30 cellular contexts compared by ENCODE assay signal in genomic region chr16:30397776-30398659, GRCh38. TPM values are rescaled to one million over a fixed set of nuclear protein-coding genes. Genes with fewer than 3 reads are reported as not detected.
DNase-seq lines count a peak whose midpoint lies in the region; ATAC-seq and TF ChIP-seq lines count a peak whose summit lies in the region.
"Had no signal": no experiment of that assay in that cellular context is flagged by ENCODE, and none has a peak within 500 bp of the region (broad histone marks: within the 10 kb centered on the region; RNA-seq: fewer than 3 reads in every experiment).

No MANE protein-coding gene starts in this region.

- no peak overlapping the region for H3K4me3 ChIP-seq in HUES48 (ENCODE audit: low read depth, low read length)
- H3K4me3 ChIP-seq in rectal smooth muscle tissue (ENCODE audit: low read length), result no peak overlapping the region
- H3K4me3 ChIP-seq: skin epidermis, upper lobe of left lung had no signal

- H3K36me3 ChIP-seq in HUES48 (ENCODE audit: control insufficient read depth, insufficient read depth, low read length) (peaks cover 23% of the 10 kb centered on the region), rectal smooth muscle tissue (ENCODE audit: control insufficient read depth, insufficient read depth, low read length) (peaks cover 3% of the 10 kb centered on the region)

- H3K27me3 Mint-ChIP-seq in activated naive CD8-positive, alpha-beta T cell treated with anti-CD3 and anti-CD28 coated beads, Interleukin-2, amount 10 ng/mL, durations not matched to agents 7 days and 5 days, result peaks cover 4% of the 10 kb centered on the region
- no peaks in the 10 kb centered on the region for H3K27me3 Mint-ChIP-seq in activated naive CD8-positive, alpha-beta T cell treated with anti-CD3 and anti-CD28 coated beads for 36 hours
- peaks cover 22% of the 10 kb centered on the region for H3K27me3 Mint-ChIP-seq in glutamatergic neuron (ENCODE audit: unreplicated experiment)
- no peaks in the 10 kb centered on the region for H3K27me3 Mint-ChIP-seq in activated T-helper 2 cell treated with anti-CD3 and anti-CD28 coated beads, Interferon-gamma antibody, Interleukin-2, Interleukin-4, amounts not matched to agents 10 μg/mL and 5 μg/mL and 100 μg/mL, durations not matched to agents 14 hours and 24 hours and 36 hours (ENCODE audit: low read depth)
- H3K27me3 Mint-ChIP-seq: T-cell had no signal

- no peak overlapping the region for H3K27ac Mint-ChIP-seq in activated naive CD8-positive, alpha-beta T cell treated with anti-CD3 and anti-CD28 coated beads, Interleukin-2, amount 10 ng/mL, durations not matched to agents 7 days and 5 days
- no peak overlapping the region for H3K27ac Mint-ChIP-seq in activated naive CD8-positive, alpha-beta T cell treated with anti-CD3 and anti-CD28 coated beads for 36 hours
- H3K27ac Mint-ChIP-seq in glutamatergic neuron (ENCODE audit: unreplicated experiment), result peak overlapping the region; percentile 88
- H3K27ac Mint-ChIP-seq in activated T-helper 2 cell treated with anti-CD3 and anti-CD28 coated beads, Interferon-gamma antibody, Interleukin-2, Interleukin-4, amounts not matched to agents 10 μg/mL and 5 μg/mL and 100 μg/mL, durations not matched to agents 14 hours and 24 hours and 36 hours, result no peak overlapping the region

- H3K9me3 ChIP-seq in HUES48 (ENCODE audit: control insufficient read depth, insufficient read depth, low read length), result no peaks in the 10 kb centered on the region
- H3K9me3 ChIP-seq: BE2C, upper lobe of left lung had no signal

- H3K9ac ChIP-seq in HUES48 (ENCODE audit: low read depth, low read length) (no peak overlapping the region), rectal smooth muscle tissue (ENCODE audit: low read length) (no peak overlapping the region)

- peaks cover 38% of the 10 kb centered on the region for H3K4me1 Mint-ChIP-seq in activated naive CD8-positive, alpha-beta T cell treated with anti-CD3 and anti-CD28 coated beads, Interleukin-2, amount 10 ng/mL, durations not matched to agents 7 days and 5 days
- H3K4me1 Mint-ChIP-seq in activated naive CD8-positive, alpha-beta T cell treated with anti-CD3 and anti-CD28 coated beads for 36 hours, result peaks cover 46% of the 10 kb centered on the region
- peaks cover 30% of the 10 kb centered on the region for H3K4me1 Mint-ChIP-seq in glutamatergic neuron (ENCODE audit: low read depth, unreplicated experiment)
- H3K4me1 Mint-ChIP-seq in activated T-helper 2 cell treated with anti-CD3 and anti-CD28 coated beads, Interferon-gamma antibody, Interleukin-2, Interleukin-4, amounts not matched to agents 10 μg/mL and 5 μg/mL and 100 μg/mL, durations not matched to agents 14 hours and 24 hours and 36 hours (ENCODE audit: low read depth), result peaks cover 41% of the 10 kb centered on the region

- no peak for TF ChIP-seq CTCF in glutamatergic neuron (IDR thresholded peaks at IDR 0.05; ENCODE audit: partially characterized antibody, unreplicated experiment)

- H3K36me3 Mint-ChIP-seq in activated naive CD8-positive, alpha-beta T cell treated with anti-CD3 and anti-CD28 coated beads, Interleukin-2, amount 10 ng/mL, durations not matched to agents 7 days and 5 days, result peaks cover 10% of the 10 kb centered on the region
- peaks cover 10% of the 10 kb centered on the region for H3K36me3 Mint-ChIP-seq in activated naive CD8-positive, alpha-beta T cell treated with anti-CD3 and anti-CD28 coated beads for 36 hours
- H3K36me3 Mint-ChIP-seq in glutamatergic neuron (ENCODE audit: unreplicated experiment), result peaks cover 5% of the 10 kb centered on the region
- H3K36me3 Mint-ChIP-seq in activated T-helper 2 cell treated with anti-CD3 and anti-CD28 coated beads, Interferon-gamma antibody, Interleukin-2, Interleukin-4, amounts not matched to agents 10 μg/mL and 5 μg/mL and 100 μg/mL, durations not matched to agents 14 hours and 24 hours and 36 hours (ENCODE audit: low read depth), result peaks cover 28% of the 10 kb centered on the region
- H3K36me3 Mint-ChIP-seq: T-cell had no signal

- no peak for ATAC-seq in activated naive CD8-positive, alpha-beta T cell treated with anti-CD3 and anti-CD28 coated beads, Interleukin-2, amount 10 ng/mL, durations not matched to agents 7 days and 5 days (ENCODE audit: low read depth)
- ATAC-seq: T-cell had no signal

- H3K4me3 Mint-ChIP-seq in activated naive CD8-positive, alpha-beta T cell treated with anti-CD3 and anti-CD28 coated beads, Interleukin-2, amount 10 ng/mL, durations not matched to agents 7 days and 5 days, result no peak overlapping the region
- H3K4me3 Mint-ChIP-seq in activated naive CD8-positive, alpha-beta T cell treated with anti-CD3 and anti-CD28 coated beads for 36 hours, result no peak overlapping the region
- H3K4me3 Mint-ChIP-seq in glutamatergic neuron (ENCODE audit: unreplicated experiment), result no peak overlapping the region
- no peak overlapping the region for H3K4me3 Mint-ChIP-seq in activated T-helper 2 cell treated with anti-CD3 and anti-CD28 coated beads, Interferon-gamma antibody, Interleukin-2, Interleukin-4, amounts not matched to agents 10 μg/mL and 5 μg/mL and 100 μg/mL, durations not matched to agents 14 hours and 24 hours and 36 hours (ENCODE audit: low read depth)

- POLR2A ChIA-PET in activated naive CD8-positive, alpha-beta T cell treated with anti-CD3 and anti-CD28 coated beads, Interleukin-2, amount 10 ng/mL, durations not matched to agents 7 days and 5 days (lab: Charles Lee), result interaction anchor here (1.4 to 4.2 kb wide), 2 partner anchors 9 to 17 kb away, joined by 7 to 74 read pairs; partner anchors contain the start of genes SEPTIN1 and ZNF771

- H3K27me3 ChIP-seq in HUES48 (ENCODE audit: control insufficient read depth, insufficient read depth, low read length) (no peaks in the 10 kb centered on the region), rectal smooth muscle tissue (ENCODE audit: control insufficient read depth, insufficient read depth, low read length) (no peaks in the 10 kb centered on the region)
- H3K27me3 ChIP-seq: BE2C, upper lobe of left lung had no signal

- H3K4me1 ChIP-seq in HUES48 (ENCODE audit: control insufficient read depth, insufficient read depth, low read length) (peaks cover 16% of the 10 kb centered on the region), rectal smooth muscle tissue (ENCODE audit: control insufficient read depth, insufficient read depth, low read length) (peaks cover 19% of the 10 kb centered on the region)

- H3K9me3 Mint-ChIP-seq in activated naive CD8-positive, alpha-beta T cell treated with anti-CD3 and anti-CD28 coated beads, Interleukin-2, amount 10 ng/mL, durations not matched to agents 7 days and 5 days, result no peaks in the 10 kb centered on the region
- no peaks in the 10 kb centered on the region for H3K9me3 Mint-ChIP-seq in activated naive CD8-positive, alpha-beta T cell treated with anti-CD3 and anti-CD28 coated beads for 36 hours
- H3K9me3 Mint-ChIP-seq in glutamatergic neuron (ENCODE audit: unreplicated experiment), result peaks cover 28% of the 10 kb centered on the region
- H3K9me3 Mint-ChIP-seq in activated T-helper 2 cell treated with anti-CD3 and anti-CD28 coated beads, Interferon-gamma antibody, Interleukin-2, Interleukin-4, amounts not matched to agents 10 μg/mL and 5 μg/mL and 100 μg/mL, durations not matched to agents 14 hours and 24 hours and 36 hours, result no peaks in the 10 kb centered on the region
- H3K9me3 Mint-ChIP-seq: T-cell had no signal

- H3K27ac ChIP-seq in HUES48 (ENCODE audit: low read depth, low read length) (peak overlapping the region; percentile 99), rectal smooth muscle tissue (ENCODE audit: low read depth, low read length) (peak overlapping the region; percentile 99)
- H3K27ac ChIP-seq: upper lobe of left lung had no signal

- peak; percentile 37 for DNase-seq in activated naive CD8-positive, alpha-beta T cell treated with anti-CD3 and anti-CD28 coated beads, Interleukin-2, amount 10 ng/mL, durations not matched to agents 7 days and 5 days
- DNase-seq in activated naive CD8-positive, alpha-beta T cell treated with anti-CD3 and anti-CD28 coated beads for 36 hours, result no peak
- no peak for DNase-seq in glutamatergic neuron
- no peak for DNase-seq in activated effector memory CD4-positive, alpha-beta T cell treated with anti-CD3 and anti-CD28 coated beads, Interleukin-2, amount 50 U/mL, for 16 hours
- DNase-seq in activated T-helper 2 cell treated with anti-CD3 and anti-CD28 coated beads, Interferon-gamma antibody, Interleukin-2, Interleukin-4, amounts not matched to agents 10 μg/mL and 5 μg/mL and 100 μg/mL, durations not matched to agents 14 hours and 24 hours and 36 hours (ENCODE audit: low spot score), result no peak
- no peak for DNase-seq in germinal center (ENCODE audit: low spot score)
- DNase-seq: activated naive CD4-positive, alpha-beta T cell treated with Interleukin-2 at 50 U/mL for 16 hours; activated T-cell treated with anti-CD3 and anti-CD28 coated beads, Interleukin-2, amount 50 U/mL, for 1 hour; BE2C; COR-L47; DMS53; effector CD4-positive, alpha-beta T cell; erythroblast; GF-D8; mammary epithelial cell; NCI-H1105; NCI-H2029 treated with DMSO at 0.1 percent for 48 hours; NCI-H226; NCI-H69; nucleus accumbens; T-cell had no signal

- intact Hi-C loops in activated T-helper 2 cell treated with anti-CD3 and anti-CD28 coated beads, Interferon-gamma antibody, Interleukin-2, Interleukin-4, amounts not matched to agents 10 μg/mL and 5 μg/mL and 100 μg/mL, durations not matched to agents 14 hours and 24 hours and 36 hours (cut with micrococcal nuclease), result no loop called here

RNA-seq across cellular contexts. Expression of gene ZNF48, which starts 2.8 kb away (rescaled TPM):
- 10 to 100 TPM; 14.4 to 15.5 TPM for total RNA-seq in activated naive CD8-positive, alpha-beta T cell treated with anti-CD3 and anti-CD28 coated beads, Interleukin-2, amount 10 ng/mL, durations not matched to agents 7 days and 5 days
- total RNA-seq in activated naive CD8-positive, alpha-beta T cell treated with anti-CD3 and anti-CD28 coated beads for 36 hours, result 10 to 100 TPM in 1 of 2 experiments, 1 to 10 TPM in 1; 9.5 to 10.2 TPM
- total RNA-seq in glutamatergic neuron (ENCODE audit: unreplicated experiment), result 74.7 TPM
- total RNA-seq in activated T-helper 2 cell treated with anti-CD3 and anti-CD28 coated beads, Interferon-gamma antibody, Interleukin-2, Interleukin-4, amounts not matched to agents 10 μg/mL and 5 μg/mL and 100 μg/mL, durations not matched to agents 14 hours and 24 hours and 36 hours, result 13.4 TPM in 2 replicates

RNA-seq across cellular contexts. Expression of gene ZNF771, which starts 9.4 kb away (rescaled TPM):
- 1 to 10 TPM; 4.8 to 5.6 TPM for total RNA-seq in activated naive CD8-positive, alpha-beta T cell treated with anti-CD3 and anti-CD28 coated beads, Interleukin-2, amount 10 ng/mL, durations not matched to agents 7 days and 5 days
- 1 to 10 TPM; 4.2 to 5.2 TPM for total RNA-seq in activated naive CD8-positive, alpha-beta T cell treated with anti-CD3 and anti-CD28 coated beads for 36 hours
- 7.8 TPM for total RNA-seq in glutamatergic neuron (ENCODE audit: unreplicated experiment)
- 8.3 and 9.3 TPM in 2 replicates for total RNA-seq in activated T-helper 2 cell treated with anti-CD3 and anti-CD28 coated beads, Interferon-gamma antibody, Interleukin-2, Interleukin-4, amounts not matched to agents 10 μg/mL and 5 μg/mL and 100 μg/mL, durations not matched to agents 14 hours and 24 hours and 36 hours

RNA-seq across cellular contexts. Expression of gene SEPTIN1, which starts 15.7 kb away (rescaled TPM):
- total RNA-seq in activated naive CD8-positive, alpha-beta T cell treated with anti-CD3 and anti-CD28 coated beads, Interleukin-2, amount 10 ng/mL, durations not matched to agents 7 days and 5 days, result 100 to 1,000 TPM; 293 to 318 TPM
- total RNA-seq in activated naive CD8-positive, alpha-beta T cell treated with anti-CD3 and anti-CD28 coated beads for 36 hours, result 100 to 1,000 TPM; 162 to 163 TPM
- total RNA-seq in glutamatergic neuron (ENCODE audit: unreplicated experiment), result 2.9 TPM
- total RNA-seq in activated T-helper 2 cell treated with anti-CD3 and anti-CD28 coated beads, Interferon-gamma antibody, Interleukin-2, Interleukin-4, amounts not matched to agents 10 μg/mL and 5 μg/mL and 100 μg/mL, durations not matched to agents 14 hours and 24 hours and 36 hours, result 169 and 173 TPM in 2 replicates
- total RNA-seq: H4, SK-MEL-5 had no signal

RNA-seq across cellular contexts. Expression of gene MYL11, which starts 23.4 kb away (rescaled TPM):
- total RNA-seq in activated naive CD8-positive, alpha-beta T cell treated with anti-CD3 and anti-CD28 coated beads, Interleukin-2, amount 10 ng/mL, durations not matched to agents 7 days and 5 days, result 1 to 10 TPM in 1 of 2 experiments, not detected in 1; 1.7 TPM
- total RNA-seq in activated naive CD8-positive, alpha-beta T cell treated with anti-CD3 and anti-CD28 coated beads for 36 hours, result 1 to 10 TPM; 1.2 to 1.5 TPM
- not detected for total RNA-seq in glutamatergic neuron (ENCODE audit: unreplicated experiment)
- 3.4 and 4.3 TPM in 2 replicates for total RNA-seq in activated T-helper 2 cell treated with anti-CD3 and anti-CD28 coated beads, Interferon-gamma antibody, Interleukin-2, Interleukin-4, amounts not matched to agents 10 μg/mL and 5 μg/mL and 100 μg/mL, durations not matched to agents 14 hours and 24 hours and 36 hours
- total RNA-seq: fibroblast of villous mesenchyme, H4, mammary epithelial cell, pulmonary artery endothelial cell, SK-MEL-5, subcutaneous adipose tissue had no signal

RNA-seq across cellular contexts. Expression of gene TBC1D10B, which starts 27.7 kb away (rescaled TPM):
- total RNA-seq in activated naive CD8-positive, alpha-beta T cell treated with anti-CD3 and anti-CD28 coated beads, Interleukin-2, amount 10 ng/mL, durations not matched to agents 7 days and 5 days, result 10 to 100 TPM; 63.6 to 69.8 TPM
- total RNA-seq in activated naive CD8-positive, alpha-beta T cell treated with anti-CD3 and anti-CD28 coated beads for 36 hours, result 10 to 100 TPM; 43.2 to 45.7 TPM
- 85.2 TPM for total RNA-seq in glutamatergic neuron (ENCODE audit: unreplicated experiment)
- total RNA-seq in activated T-helper 2 cell treated with anti-CD3 and anti-CD28 coated beads, Interferon-gamma antibody, Interleukin-2, Interleukin-4, amounts not matched to agents 10 μg/mL and 5 μg/mL and 100 μg/mL, durations not matched to agents 14 hours and 24 hours and 36 hours, result 63.4 and 64.4 TPM in 2 replicates

Comparison
In these comparisons a context has a peak if more than half of its experiments do, and no peak if none do; other contexts are left out.
1. RNA of gene SEPTIN1, which starts 15.7 kb away (total RNA-seq): 293 to 318 TPM in activated naive CD8-positive, alpha-beta T cell treated with anti-CD3 and anti-CD28 coated beads, Interleukin-2, amount 10 ng/mL, durations not matched to agents 7 days and 5 days, 169 to 173 TPM in activated T-helper 2 cell treated with anti-CD3 and anti-CD28 coated beads, Interferon-gamma antibody, Interleukin-2, Interleukin-4, amounts not matched to agents 10 μg/mL and 5 μg/mL and 100 μg/mL, durations not matched to agents 14 hours and 24 hours and 36 hours and 162 to 163 TPM in activated naive CD8-positive, alpha-beta T cell treated with anti-CD3 and anti-CD28 coated beads for 36 hours; 2.9 TPM in glutamatergic neuron (single experiment); every median in the first group is over 10 times any median in the second.